ENCODE assay signal across 8 cellular contexts in the genomic region with DNA sequence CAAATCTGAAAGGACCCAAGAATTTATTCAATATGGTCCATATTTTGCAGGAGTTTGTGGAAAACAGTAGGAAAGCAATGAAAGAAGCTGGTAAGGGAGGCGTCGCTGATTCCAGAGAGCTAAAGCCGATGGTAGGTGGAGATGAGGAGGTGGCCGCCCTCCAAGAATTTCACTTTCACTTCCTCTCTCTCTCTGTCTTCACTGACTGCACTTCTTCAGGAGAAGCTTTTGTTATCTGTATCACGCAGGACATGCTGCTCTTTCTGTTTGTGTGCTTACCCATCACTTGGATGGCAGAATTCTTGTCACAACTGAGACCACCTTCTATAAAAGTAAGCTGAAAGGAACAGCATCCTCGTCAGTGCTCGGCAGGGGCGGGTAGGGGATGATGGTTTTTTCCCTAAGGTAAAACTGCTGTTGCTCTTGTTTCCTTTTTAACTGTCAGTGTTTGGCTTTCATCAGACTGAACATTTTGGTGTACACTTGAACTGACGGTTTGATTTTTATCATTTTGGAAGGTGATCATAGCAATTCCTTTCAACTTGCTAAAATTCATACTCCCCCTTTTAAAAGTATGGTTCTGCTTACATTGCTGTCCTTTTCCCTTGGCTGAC.
DNase-seq lines count a peak whose midpoint lies in the region; ATAC-seq and TF ChIP-seq lines count a peak whose summit lies in the region.

No MANE protein-coding gene starts in this region.

- H3K36me3 ChIP-seq in mucosa of descending colon (ENCODE audit: low read depth): no peaks in the 10 kb centered on the region

- peaks cover 4% of the 10 kb centered on the region for H3K36me3 Mint-ChIP-seq in activated T-cell treated with anti-CD3 and anti-CD28 coated beads, Interleukin-2, amount 50 U/mL, for 4 hours (ENCODE audit: insufficient read depth)

- H3K9me3 Mint-ChIP-seq in activated T-cell treated with anti-CD3 and anti-CD28 coated beads, Interleukin-2, amount 50 U/mL, for 4 hours: no peaks in the 10 kb centered on the region

- no peaks in the 10 kb centered on the region for H3K4me1 ChIP-seq in mucosa of descending colon (ENCODE audit: low read depth)

- H3K4me1 Mint-ChIP-seq in activated T-cell treated with anti-CD3 and anti-CD28 coated beads, Interleukin-2, amount 50 U/mL, for 4 hours (ENCODE audit: low read depth): peaks cover 13% of the 10 kb centered on the region

- TF ChIP-seq CTCF in GM12864 (IDR thresholded peaks at IDR 0.05; ENCODE audit: low read depth, low read length, missing control alignments) (no peak), mucosa of descending colon (IDR thresholded peaks at IDR 0.05) (no peak)

- H3K4me3 Mint-ChIP-seq in activated T-cell treated with anti-CD3 and anti-CD28 coated beads, Interleukin-2, amount 50 U/mL, for 4 hours: peak overlapping the region; percentile 83

- H3K27me3 Mint-ChIP-seq in activated T-cell treated with anti-CD3 and anti-CD28 coated beads, Interleukin-2, amount 50 U/mL, for 4 hours (ENCODE audit: low read depth): no peaks in the 10 kb centered on the region

- H3K4me3 ChIP-seq in GM12864 (ENCODE audit: low read depth, low read length): peak overlapping the region; percentile 50
- H3K4me3 ChIP-seq in mucosa of descending colon: no peak overlapping the region

- ATAC-seq in GM21515 (IDR thresholded peaks at IDR 0.05; ENCODE audit: unreplicated experiment): peak; percentile 99
- peak; percentile 92 to 96 for ATAC-seq in activated T-cell treated with anti-CD3 and anti-CD28 coated beads, Interleukin-2, amount 50 U/mL, for 4 hours
- ATAC-seq in mucosa of descending colon: peak; percentile 62

- intact Hi-C loops in mucosa of descending colon (cut with DNase I, micrococcal nuclease): no loop called here

- no peaks in the 10 kb centered on the region for H3K9me3 ChIP-seq in mucosa of descending colon

- DNase-seq in GM12864 (ENCODE audit: low read depth): peak; percentile 40
- peak; percentile 35 for DNase-seq in HS-5 (ENCODE audit: low read depth)
- DNase-seq in activated T-cell treated with anti-CD3 and anti-CD28 coated beads, Interleukin-2, amount 50 U/mL, for 4 hours: peak; percentile 10
- DNase-seq in mucosa of descending colon: peak in 1 of 3 donors; percentile 33
- no peak for DNase-seq in mesenteric fat pad (ENCODE audit: low spot score)
- no peak for DNase-seq in amniotic stem cell (lab: John Stamatoyannopoulos, UW)
- DNase-seq in dedifferentiated amniotic fluid mesenchymal stem cell (ENCODE audit: extremely low spot score): no peak

Comparison
In these comparisons a context has a peak if more than half of its experiments do, and no peak if none do; other contexts are left out.
1. DNase-seq: peak in GM12864 (single experiment), HS-5 (single experiment) and activated T-cell treated with anti-CD3 and anti-CD28 coated beads, Interleukin-2, amount 50 U/mL, for 4 hours (single experiment); none in mesenteric fat pad (single experiment), amniotic stem cell (single experiment) and dedifferentiated amniotic fluid mesenchymal stem cell (single experiment).
2. Peak in every context shown above with its lines, with median percentiles within 50 percentile points of each other: ATAC-seq.